In the genomic region with DNA sequence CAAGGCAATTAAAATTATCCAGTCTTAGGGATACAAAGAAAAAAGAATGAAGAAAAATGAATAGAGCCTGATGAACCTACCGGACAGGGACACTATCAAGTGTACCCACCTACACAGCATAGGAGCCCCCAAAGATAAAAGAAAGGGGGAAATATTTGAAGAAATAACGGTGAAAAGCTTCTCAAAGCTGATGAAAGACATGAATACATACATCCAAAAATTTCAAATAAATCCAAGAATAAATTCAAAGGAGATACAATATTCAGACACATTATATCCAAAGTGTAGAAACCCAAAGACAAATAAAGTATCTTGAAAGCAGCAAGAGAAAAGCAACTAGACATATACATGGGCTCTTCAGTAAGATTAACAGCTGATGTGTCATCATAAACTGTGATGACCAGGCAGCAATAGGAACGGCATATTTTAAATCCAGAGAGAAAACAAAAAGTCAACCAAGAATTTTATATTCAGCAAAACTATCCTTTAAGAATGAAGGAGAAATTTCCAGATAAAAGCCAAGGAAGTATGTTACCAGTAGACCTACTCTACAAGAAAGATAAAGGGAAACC, we compare ENCODE assay signal across 1 cellular context.
A peak's percentile ranks its signal among the peaks of the same experiment; 100 is the strongest.
TF ChIP-seq lines count a peak whose summit lies in the region.

No MANE protein-coding gene starts in this region.

TF ChIP-seq in HepG2, 621 proteins besides CTCF, POLR2A, EP300 and RAD21:
- TF ChIP-seq KLF15 (CRISPR knock-in tag; IDR thresholded peaks at IDR 0.05; ENCODE audit: borderline replicate concordance) (no peak), ZNF317 (CRISPR knock-in tag; IDR thresholded peaks at IDR 0.05) (peak; percentile 96), ZNF124 (CRISPR knock-in tag; IDR thresholded peaks at IDR 0.05) (no peak), ZNF350 (CRISPR knock-in tag; IDR thresholded peaks at IDR 0.05; ENCODE audit: borderline replicate concordance, low read depth) (no peak)
- TF ChIP-seq, protein P1, sequence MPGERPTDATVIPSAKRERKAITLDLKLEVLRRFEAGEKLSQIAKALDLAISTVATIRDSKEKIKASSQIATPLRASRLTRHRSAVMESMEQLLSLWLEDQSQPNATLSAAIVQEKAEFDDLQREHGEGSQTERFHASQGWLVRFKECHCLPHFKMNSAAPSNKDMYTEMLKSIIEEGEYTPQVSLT (CRISPR knock-in tag; IDR thresholded peaks at IDR 0.05; ENCODE audit: borderline replicate concordance, low read depth): no peak
